20 cellular contexts compared by ENCODE assay signal in genomic region chr11:128303383-128303782, GRCh38.
A peak's percentile ranks its signal among the peaks of the same experiment; 100 is the strongest.
DNase-seq lines count a peak whose midpoint lies in the region; ATAC-seq, FAIRE-seq and TF ChIP-seq lines count a peak whose summit lies in the region.
"Had no signal": no experiment of that assay in that cellular context is flagged by ENCODE, and none has a peak within 500 bp of the region (broad histone marks: within the 10 kb centered on the region; RNA-seq: fewer than 3 reads in every experiment).

No MANE protein-coding gene starts in this region.

- H2BK15ac ChIP-seq in H9 (ENCODE audit: low read depth, low read length), result no peak overlapping the region

- intact Hi-C loops in activated T-helper 2 cell treated with anti-CD3 and anti-CD28 coated beads, Interferon-gamma antibody, Interleukin-2, Interleukin-4, amounts not matched to agents 10 μg/mL and 5 μg/mL and 100 μg/mL, durations not matched to agents 14 hours and 24 hours and 36 hours (cut with micrococcal nuclease), result no loop called here
- intact Hi-C loops in kidney (cut with DNase I), result no loop called here
- intact Hi-C loops in lower leg skin (cut with DNase I; ENCODE audit: low total_unique reads), result no loop called here

- no peak overlapping the region for H3K27ac ChIP-seq in H9 (ENCODE audit: insufficient read length, low read depth, low read length)
- H3K27ac ChIP-seq in kidney (ENCODE audit: low read depth in 2 of 2, low read length in 2 of 2), result no peak overlapping the region
- H3K27ac ChIP-seq: BLaER1, epithelial cell of prostate, foreskin keratinocyte had no signal

- H3K4me3 ChIP-seq in kidney (ENCODE audit: low read length in 2 of 2) (no peak overlapping the region), lower leg skin (ENCODE audit: low read depth, poor library complexity, severe bottlenecking) (no peak overlapping the region)
- H3K4me3 ChIP-seq: BLaER1 had no signal

- no peak overlapping the region for H3K4me2 ChIP-seq in H9 (ENCODE audit: insufficient read depth, insufficient read length, low read length)
- H3K4me2 ChIP-seq: BLaER1 had no signal

- no peaks in the 10 kb centered on the region for H3K79me2 ChIP-seq in H9 (ENCODE audit: insufficient read depth, low read length)

- H4K91ac ChIP-seq in H9 (ENCODE audit: insufficient read length, low read depth, low read length), result no peak overlapping the region

- peaks cover 6% of the 10 kb centered on the region for H3K9me3 Mint-ChIP-seq in T-helper 2 cell treated with Interferon-gamma antibody and Interleukin-4, amounts not matched to agents 5 μg/mL and 100 μg/mL, for 36 hours
- H3K9me3 Mint-ChIP-seq in H9, result peaks cover 3 to 4% of the 10 kb centered on the region in 2 experiments; a peak in 1 of 5 replicates
- peaks cover 5% of the 10 kb centered on the region for H3K9me3 Mint-ChIP-seq in activated T-helper 2 cell treated with anti-CD3 and anti-CD28 coated beads, Interferon-gamma antibody, Interleukin-2, Interleukin-4, amounts not matched to agents 10 μg/mL and 5 μg/mL and 100 μg/mL, durations not matched to agents 14 hours and 24 hours and 36 hours
- no peaks in the 10 kb centered on the region for H3K9me3 Mint-ChIP-seq in natural killer cell treated with Interleukin-12 subunit alpha and Interleukin-12 subunit beta and Interleukin-15 and Interleukin-18, amount 100 ng/mL, for 72 hours

- H3K14ac ChIP-seq in H9 (ENCODE audit: insufficient read depth, low read length), result no peak overlapping the region

- no peak for TF ChIP-seq POLR2A in lower leg skin (IDR thresholded peaks at IDR 0.05)

- no peaks in the 10 kb centered on the region for H3K79me1 ChIP-seq in H9 (ENCODE audit: insufficient read depth, low read depth, low read length, poor library complexity, severe bottlenecking)

- H3K56ac ChIP-seq in H9 (ENCODE audit: insufficient read length, low read depth, low read length), result no peak overlapping the region

- no peaks in the 10 kb centered on the region for H3K27me3 Mint-ChIP-seq in T-helper 2 cell treated with Interferon-gamma antibody and Interleukin-4, amounts not matched to agents 5 μg/mL and 100 μg/mL, for 36 hours (ENCODE audit: low read depth)
- no peaks in the 10 kb centered on the region for H3K27me3 Mint-ChIP-seq in H9 (ENCODE audit: low read depth)
- H3K27me3 Mint-ChIP-seq in activated T-helper 2 cell treated with anti-CD3 and anti-CD28 coated beads, Interferon-gamma antibody, Interleukin-2, Interleukin-4, amounts not matched to agents 10 μg/mL and 5 μg/mL and 100 μg/mL, durations not matched to agents 14 hours and 24 hours and 36 hours (ENCODE audit: low read depth), result no peaks in the 10 kb centered on the region
- H3K27me3 Mint-ChIP-seq in natural killer cell treated with Interleukin-12 subunit alpha and Interleukin-12 subunit beta and Interleukin-15 and Interleukin-18, amount 100 ng/mL, for 72 hours, result no peaks in the 10 kb centered on the region

- H3K9me3 ChIP-seq in H9 (ENCODE audit: control insufficient read depth, low read depth, low read length) (no peaks in the 10 kb centered on the region), kidney (ENCODE audit: control insufficient read depth in 1 of 2, low read length in 2 of 2) (no peaks in the 10 kb centered on the region)
- H3K9me3 ChIP-seq: BLaER1 had no signal

- no peak overlapping the region for H3K18ac ChIP-seq in H9 (ENCODE audit: insufficient read length, low read depth, low read length)

- H3K23ac ChIP-seq in H9 (ENCODE audit: insufficient read length, low read depth, low read length), result no peak overlapping the region

- peak overlapping the region; percentile 87 for H3K27ac Mint-ChIP-seq in T-helper 2 cell treated with Interferon-gamma antibody and Interleukin-4, amounts not matched to agents 5 μg/mL and 100 μg/mL, for 36 hours
- no peak overlapping the region for H3K27ac Mint-ChIP-seq in H9
- H3K27ac Mint-ChIP-seq in activated T-helper 2 cell treated with anti-CD3 and anti-CD28 coated beads, Interferon-gamma antibody, Interleukin-2, Interleukin-4, amounts not matched to agents 10 μg/mL and 5 μg/mL and 100 μg/mL, durations not matched to agents 14 hours and 24 hours and 36 hours, result peak overlapping the region; percentile 96
- peak overlapping the region; percentile 88 to 97 for H3K27ac Mint-ChIP-seq in natural killer cell treated with Interleukin-12 subunit alpha and Interleukin-12 subunit beta and Interleukin-15 and Interleukin-18, amount 100 ng/mL, for 72 hours

- no peak for DNase-seq in T-helper 2 cell treated with Interferon-gamma antibody and Interleukin-4, amounts not matched to agents 5 μg/mL and 100 μg/mL, for 36 hours (ENCODE audit: low spot score)
- DNase-seq in T-helper 2 cell, result no peak
- no peak for DNase-seq in H9
- no peak for DNase-seq in activated T-helper 2 cell treated with anti-CD3 and anti-CD28 coated beads, Interferon-gamma antibody, Interleukin-2, Interleukin-4, amounts not matched to agents 10 μg/mL and 5 μg/mL and 100 μg/mL, durations not matched to agents 14 hours and 24 hours and 36 hours (ENCODE audit: low spot score)
- DNase-seq in natural killer cell treated with Interleukin-12 subunit alpha and Interleukin-12 subunit beta and Interleukin-15 and Interleukin-18, amount 100 ng/mL, for 72 hours (ENCODE audit: low spot score), result no peak
- DNase-seq in kidney, result no peak
- DNase-seq in lower leg skin (ENCODE audit: low spot score in 2 of 2), result no peak
- DNase-seq: cortex of kidney, DMS 273 treated with DMSO at 0.1 percent for 48 hours, foreskin keratinocyte, GF-D8, left colon, NCI-H2171, NCI-H748 treated with DMSO at 0.1 percent for 48 hours, PC-3, trophoblast cell had no signal

- H3K4me1 Mint-ChIP-seq in T-helper 2 cell treated with Interferon-gamma antibody and Interleukin-4, amounts not matched to agents 5 μg/mL and 100 μg/mL, for 36 hours (ENCODE audit: low read depth), result peaks cover 66% of the 10 kb centered on the region
- peaks cover 4 to 5% of the 10 kb centered on the region in 2 experiments; a peak in 3 of 4 replicates for H3K4me1 Mint-ChIP-seq in H9
- H3K4me1 Mint-ChIP-seq in activated T-helper 2 cell treated with anti-CD3 and anti-CD28 coated beads, Interferon-gamma antibody, Interleukin-2, Interleukin-4, amounts not matched to agents 10 μg/mL and 5 μg/mL and 100 μg/mL, durations not matched to agents 14 hours and 24 hours and 36 hours (ENCODE audit: low read depth), result peaks cover 71% of the 10 kb centered on the region
- peaks cover 68 to 87% of the 10 kb centered on the region in 2 donors for H3K4me1 Mint-ChIP-seq in natural killer cell treated with Interleukin-12 subunit alpha and Interleukin-12 subunit beta and Interleukin-15 and Interleukin-18, amount 100 ng/mL, for 72 hours (ENCODE audit: low read depth in 2 of 2)

- no peaks in the 10 kb centered on the region for H3K27me3 ChIP-seq in H9 (ENCODE audit: insufficient read depth, low read length)
- H3K27me3 ChIP-seq: BLaER1, foreskin keratinocyte had no signal

- no peak for ATAC-seq in natural killer cell treated with Interleukin-12 subunit alpha and Interleukin-12 subunit beta and Interleukin-15 and Interleukin-18, amount 100 ng/mL, for 72 hours
- no peak for ATAC-seq in HG02981 (IDR thresholded peaks at IDR 0.05; ENCODE audit: unreplicated experiment)
- ATAC-seq: foreskin keratinocyte, left colon, PC-3 had no signal

- H2BK120ac ChIP-seq in H9 (ENCODE audit: low read depth, low read length, poor library complexity, severe bottlenecking), result no peak overlapping the region

- no peak overlapping the region for H2BK5ac ChIP-seq in H9 (ENCODE audit: insufficient read length, low read length)

- no peak for FAIRE-seq in kidney (lab: Jason Lieb, UNC)
- FAIRE-seq: A204.1 had no signal

- no peak overlapping the region for H2AK5ac ChIP-seq in H9 (ENCODE audit: insufficient read length, low read length)

- no peak overlapping the region for H3K4ac ChIP-seq in H9 (ENCODE audit: low read depth, low read length)

- peaks cover 10% of the 10 kb centered on the region for H3K36me3 Mint-ChIP-seq in T-helper 2 cell treated with Interferon-gamma antibody and Interleukin-4, amounts not matched to agents 5 μg/mL and 100 μg/mL, for 36 hours (ENCODE audit: low read depth)
- H3K36me3 Mint-ChIP-seq in H9 (ENCODE audit: insufficient read depth in 1 of 3, low read depth in 3 of 3), result no peaks in the 10 kb centered on the region
- peaks cover 18% of the 10 kb centered on the region for H3K36me3 Mint-ChIP-seq in activated T-helper 2 cell treated with anti-CD3 and anti-CD28 coated beads, Interferon-gamma antibody, Interleukin-2, Interleukin-4, amounts not matched to agents 10 μg/mL and 5 μg/mL and 100 μg/mL, durations not matched to agents 14 hours and 24 hours and 36 hours (ENCODE audit: low read depth)
- peaks cover 5% of the 10 kb centered on the region for H3K36me3 Mint-ChIP-seq in natural killer cell treated with Interleukin-12 subunit alpha and Interleukin-12 subunit beta and Interleukin-15 and Interleukin-18, amount 100 ng/mL, for 72 hours

- H2BK20ac ChIP-seq in H9 (ENCODE audit: low read depth, low read length, poor library complexity, severe bottlenecking), result no peak overlapping the region

- H3K4me3 Mint-ChIP-seq in T-helper 2 cell treated with Interferon-gamma antibody and Interleukin-4, amounts not matched to agents 5 μg/mL and 100 μg/mL, for 36 hours, result peak overlapping the region; percentile 71
- H3K4me3 Mint-ChIP-seq in H9, result no peak overlapping the region
- H3K4me3 Mint-ChIP-seq in activated T-helper 2 cell treated with anti-CD3 and anti-CD28 coated beads, Interferon-gamma antibody, Interleukin-2, Interleukin-4, amounts not matched to agents 10 μg/mL and 5 μg/mL and 100 μg/mL, durations not matched to agents 14 hours and 24 hours and 36 hours (ENCODE audit: low read depth), result peak overlapping the region; percentile 51
- H3K4me3 Mint-ChIP-seq in natural killer cell treated with Interleukin-12 subunit alpha and Interleukin-12 subunit beta and Interleukin-15 and Interleukin-18, amount 100 ng/mL, for 72 hours, result peak overlapping the region; percentile 85

- no peaks in the 10 kb centered on the region for H3K23me2 ChIP-seq in H9 (ENCODE audit: insufficient read length, low read depth, low read length, poor library complexity, severe bottlenecking)

- no peak overlapping the region for H2BK12ac ChIP-seq in H9 (ENCODE audit: insufficient read length, low read depth, low read length)

- no peak overlapping the region for H4K5ac ChIP-seq in H9 (ENCODE audit: insufficient read length, low read depth, low read length)

- no peak overlapping the region for H3T11ph ChIP-seq in H9 (ENCODE audit: low read length)

- no CpG with 5 or more reads among the region's 5 CpGs for WGBS in H9 (ENCODE audit: extremely low coverage, insufficient read length, low lambda C conversion rate)
- WGBS in lower leg skin, 2 donors, result 92 to 94% methylated on average over 5 of the region's 5 CpGs

- H4K20me1 ChIP-seq in H9 (ENCODE audit: control insufficient read depth, insufficient read depth, insufficient read length), result no peaks in the 10 kb centered on the region
- H4K20me1 ChIP-seq: BLaER1 had no signal

- no peak overlapping the region for H2AFZ ChIP-seq in H9 (ENCODE audit: low read length)

- no peaks in the 10 kb centered on the region for H3K36me3 ChIP-seq in kidney (ENCODE audit: control insufficient read depth in 1 of 2, insufficient read depth in 2 of 2, low read length in 2 of 2)
- H3K36me3 ChIP-seq: BLaER1 had no signal

- TF ChIP-seq CTCF in H9 (conservative IDR thresholded peaks at IDR 0.05), result 0 out of 3 replicates have a peak, but pooled peaks have one; percentile 13
- no peak for TF ChIP-seq CTCF in kidney (IDR thresholded peaks at IDR 0.05; ENCODE audit: borderline replicate concordance, extremely low read depth, insufficient read depth)
- no peak for TF ChIP-seq CTCF in lower leg skin (IDR thresholded peaks at IDR 0.05)

- H3K9ac ChIP-seq in H9 (ENCODE audit: extremely low read depth, insufficient read length, low read length), result no peak overlapping the region
- H3K9ac ChIP-seq in kidney (ENCODE audit: low read length in 2 of 2), result no peak overlapping the region
- H3K9ac ChIP-seq: BLaER1 had no signal

- no peak overlapping the region for H4K8ac ChIP-seq in H9 (replicated peaks; ENCODE audit: insufficient read length, low read depth, low read length)

- H3K4me1 ChIP-seq in H9 (ENCODE audit: insufficient read depth, low read length), result no peaks in the 10 kb centered on the region
- peaks cover 0 to 4% of the 10 kb centered on the region in 2 donors for H3K4me1 ChIP-seq in kidney (ENCODE audit: control insufficient read depth in 1 of 2, insufficient read depth in 1 of 2, low read depth in 1 of 2, low read length in 2 of 2)
- H3K4me1 ChIP-seq: BLaER1, foreskin keratinocyte had no signal

Comparison
In these comparisons a context has a peak if more than half of its experiments do, and no peak if none do; other contexts are left out.
1. H3K27ac Mint-ChIP-seq: peak in T-helper 2 cell treated with Interferon-gamma antibody and Interleukin-4, amounts not matched to agents 5 μg/mL and 100 μg/mL, for 36 hours (single experiment), activated T-helper 2 cell treated with anti-CD3 and anti-CD28 coated beads, Interferon-gamma antibody, Interleukin-2, Interleukin-4, amounts not matched to agents 10 μg/mL and 5 μg/mL and 100 μg/mL, durations not matched to agents 14 hours and 24 hours and 36 hours (single experiment) and natural killer cell treated with Interleukin-12 subunit alpha and Interleukin-12 subunit beta and Interleukin-15 and Interleukin-18, amount 100 ng/mL, for 72 hours (2 of 2); none in H9 (0 of 3).
2. H3K4me3 Mint-ChIP-seq: peak in T-helper 2 cell treated with Interferon-gamma antibody and Interleukin-4, amounts not matched to agents 5 μg/mL and 100 μg/mL, for 36 hours (single experiment), activated T-helper 2 cell treated with anti-CD3 and anti-CD28 coated beads, Interferon-gamma antibody, Interleukin-2, Interleukin-4, amounts not matched to agents 10 μg/mL and 5 μg/mL and 100 μg/mL, durations not matched to agents 14 hours and 24 hours and 36 hours (single experiment) and natural killer cell treated with Interleukin-12 subunit alpha and Interleukin-12 subunit beta and Interleukin-15 and Interleukin-18, amount 100 ng/mL, for 72 hours (single experiment); none in H9 (0 of 2).